In genomic region chr4:76198411-76199237, GRCh38 we compare ENCODE assay signal across 8 cellular contexts. TPM values are rescaled to one million over a fixed set of nuclear protein-coding genes. Genes with fewer than 3 reads are reported as not detected.
DNase-seq lines count a peak whose midpoint lies in the region; ATAC-seq, FAIRE-seq and TF ChIP-seq lines count a peak whose summit lies in the region.

No MANE protein-coding gene starts in this region.

- no peak overlapping the region for H2AFZ ChIP-seq in ACC112 (ENCODE audit: low read length, unreplicated experiment)
- no peak overlapping the region for H2AFZ ChIP-seq in fibroblast of lung (ENCODE audit: low read length)

- peaks cover 19% of the 10 kb centered on the region for H3K36me3 Mint-ChIP-seq in activated B cell treated with CpG ODN at 0.5 μM for 24 hours (ENCODE audit: low read depth)
- H3K36me3 Mint-ChIP-seq in immature natural killer cell: peaks cover 13 to 18% (median 14%) of the 10 kb centered on the region in 3 donors

- H3K4me3 Mint-ChIP-seq in activated B cell treated with CpG ODN at 0.5 μM for 24 hours: peak overlapping the region; percentile 1
- peak overlapping the region in 1 of 5 donors; percentile 3 for H3K4me3 Mint-ChIP-seq in immature natural killer cell

- TF ChIP-seq POLR2A in GM12892 (IDR thresholded peaks at IDR 0.05; ENCODE audit: low read depth, low read length): no peak

- no peak overlapping the region for H3K9ac ChIP-seq in fibroblast of lung (ENCODE audit: insufficient read depth, low read length)

- peaks cover 69% of the 10 kb centered on the region for H3K4me1 ChIP-seq in ACC112 (ENCODE audit: control insufficient read depth, insufficient read depth, low read length, unreplicated experiment)
- peaks cover 51% of the 10 kb centered on the region for H3K4me1 ChIP-seq in fibroblast of lung (ENCODE audit: control insufficient read depth, extremely low read depth, insufficient read depth, low read length)

- intact Hi-C loops in activated B cell treated with CpG ODN at 0.5 μM for 24 hours (cut with micrococcal nuclease): loop anchor here (1.0 to 5.0 kb wide), 3 partner anchors 15 to 299 kb away; partner anchors contain the start of genes NUP54 and SCARB2

- H3K9me3 Mint-ChIP-seq in activated B cell treated with CpG ODN at 0.5 μM for 24 hours (no peaks in the 10 kb centered on the region), immature natural killer cell (no peaks in the 10 kb centered on the region)

- H3K4me1 Mint-ChIP-seq in activated B cell treated with CpG ODN at 0.5 μM for 24 hours (peaks cover 58% of the 10 kb centered on the region), immature natural killer cell (peaks cover 32 to 34% of the 10 kb centered on the region in 2 donors)

- H3K79me2 ChIP-seq in ACC112 (ENCODE audit: control insufficient read depth, insufficient read depth, low read length, unreplicated experiment): peaks cover 86% of the 10 kb centered on the region
- H3K79me2 ChIP-seq in fibroblast of lung (ENCODE audit: control insufficient read depth, insufficient read depth, low read length): peaks cover 64% of the 10 kb centered on the region

- H3K27ac ChIP-seq in ACC112 (ENCODE audit: low read depth, low read length): peak overlapping the region; percentile 83
- peak overlapping the region; percentile 69 for H3K27ac ChIP-seq in fibroblast of lung (ENCODE audit: insufficient read depth, low read length)

- no peaks in the 10 kb centered on the region for H4K20me1 ChIP-seq in fibroblast of lung (ENCODE audit: control insufficient read depth, extremely low read depth, insufficient read depth, low read length)

- H3K27me3 Mint-ChIP-seq in activated B cell treated with CpG ODN at 0.5 μM for 24 hours: no peaks in the 10 kb centered on the region
- peaks cover 0 to 7% (median 3%) of the 10 kb centered on the region in 3 donors for H3K27me3 Mint-ChIP-seq in immature natural killer cell (ENCODE audit: low read depth in 3 of 3)

- FAIRE-seq in GM12892 (lab: Jason Lieb, UNC): peak; percentile 90

- H3K27me3 ChIP-seq in ACC112 (ENCODE audit: insufficient read depth, low read length) (no peaks in the 10 kb centered on the region), fibroblast of lung (ENCODE audit: control insufficient read depth, insufficient read depth, low read length) (no peaks in the 10 kb centered on the region)

- POLR2A ChIA-PET in activated B cell treated with CpG ODN at 0.5 μM for 24 hours (lab: Charles Lee): interaction anchor here (0.6 to 3.0 kb wide), 4 partner anchors 14 to 882 kb away, joined by 3 to 25 read pairs (median 4); partner anchors contain the start of genes NUP54 and SCARB2

- H3K9me3 ChIP-seq in fibroblast of lung (ENCODE audit: control insufficient read depth, insufficient read depth, low read depth, low read length): no peaks in the 10 kb centered on the region

- peak overlapping the region; percentile 59 for H3K4me2 ChIP-seq in fibroblast of lung (ENCODE audit: extremely low read depth, insufficient read depth, low read length)

- TF ChIP-seq CTCF in activated B cell treated with CpG ODN at 0.5 μM for 24 hours (IDR thresholded peaks at IDR 0.05): no peak
- TF ChIP-seq CTCF in fibroblast of lung (conservative IDR thresholded peaks at IDR 0.05 in 1 of 2, IDR thresholded peaks at IDR 0.05 in 1 of 2; ENCODE audit: low read depth in 1 of 2, low read length in 2 of 2): no peak
- no peak for TF ChIP-seq CTCF in omental fat pad (IDR thresholded peaks at IDR 0.05)

- peak; percentile 54 for ATAC-seq in HG02885 (IDR thresholded peaks at IDR 0.05; ENCODE audit: poor library complexity, unreplicated experiment)
- ATAC-seq in activated B cell treated with CpG ODN at 0.5 μM for 24 hours (ENCODE audit: low read depth): no peak
- peak; percentile 42 for ATAC-seq in omental fat pad (ENCODE audit: low FRiP score)

- peaks cover 11% of the 10 kb centered on the region; the same call in 1 of the 2 replicates for H3K36me3 ChIP-seq in ACC112 (ENCODE audit: insufficient read depth, low read length)
- H3K36me3 ChIP-seq in fibroblast of lung (ENCODE audit: control insufficient read depth, insufficient read depth, low read length): no peaks in the 10 kb centered on the region

- DNase-seq in GM12892 (ENCODE audit: insufficient read length) (no peak), NCI-H1930 (lab: John Stamatoyannopoulos, UW) (peak; percentile 12 to 60), activated B cell treated with CpG ODN at 0.5 μM for 24 hours (no peak), fibroblast of lung (ENCODE audit: low read depth in 2 of 2) (peak; percentile 93), omental fat pad (ENCODE audit: low spot score) (no peak), immature natural killer cell (no peak)

- peak overlapping the region; percentile 51 for H3K4me3 ChIP-seq in ACC112 (ENCODE audit: low read depth, low read length)
- H3K4me3 ChIP-seq in fibroblast of lung (replicated peaks in 1 of 4; ENCODE audit: control extremely low read depth in 1 of 4, insufficient read depth in 1 of 4, low read depth in 3 of 4, low read length in 4 of 4): peak overlapping the region in 2 of 4 experiments; percentile 27 to 33

- CTCF ChIA-PET in activated B cell treated with CpG ODN at 0.5 μM for 24 hours (lab: Charles Lee): interaction anchor here (2.4 to 4.5 kb wide), 2 partner anchors 11 to 19 kb away, joined by 10 to 26 read pairs; no protein-coding TSS in a partner anchor

- H3K27ac Mint-ChIP-seq in activated B cell treated with CpG ODN at 0.5 μM for 24 hours: peak overlapping the region; percentile 51
- H3K27ac Mint-ChIP-seq in immature natural killer cell: peak overlapping the region in 2 of 6 donors; percentile 78 to 83

RNA-seq across cellular contexts. Expression of gene SCARB2, which starts 15.0 kb away (rescaled TPM):
- 16.1 TPM for polyA plus RNA-seq in GM12892 (2012; ENCODE audit: missing spikeins)
- 17.2 and 21.8 TPM in 2 replicates for total RNA-seq in activated B cell treated with CpG ODN at 0.5 μM for 24 hours
- 266 and 365 TPM in 2 replicates for total RNA-seq in fibroblast of lung
- 149 and 195 TPM in 2 replicates for polyA plus RNA-seq in fibroblast of lung
- 134 and 143 TPM in 2 replicates for polyA plus RNA-seq in fibroblast of lung (2012)
- polyA minus RNA-seq in fibroblast of lung (ENCODE audit: low replicate concordance): 71.7 and 73.2 TPM in 2 replicates
- total RNA-seq in omental fat pad: 100 to 1,000 TPM; 106 to 174 (median 172) TPM
- polyA plus RNA-seq in immature natural killer cell: 10 to 100 TPM in 2 of 3 donors, 1 to 10 TPM in 1; 8.8 to 17.1 (median 16.4) TPM

RNA-seq across cellular contexts. Expression of gene NUP54, which starts 50.4 kb away (rescaled TPM):
- polyA plus RNA-seq in GM12892 (2012; ENCODE audit: missing spikeins): 33.5 TPM
- total RNA-seq in activated B cell treated with CpG ODN at 0.5 μM for 24 hours (48.1 and 58.9 TPM in 2 replicates), fibroblast of lung (55.5 and 70.6 TPM in 2 replicates), omental fat pad (10 to 100 TPM; 36.0 to 50.1 (median 39.3) TPM)
- polyA plus RNA-seq in fibroblast of lung (48.3 and 49.3 TPM in 2 replicates), immature natural killer cell (10 to 100 TPM; 33.0 to 39.2 (median 33.8) TPM)
- polyA plus RNA-seq in fibroblast of lung (2012): 24.7 and 25.3 TPM in 2 replicates
- polyA minus RNA-seq in fibroblast of lung (ENCODE audit: low replicate concordance): 1.1 and 9.5 TPM in 2 replicates

RNA-seq across cellular contexts. Expression of gene FAM47E, which starts 52.9 kb away (rescaled TPM):
- polyA plus RNA-seq in GM12892 (2012; ENCODE audit: missing spikeins): not detected
- total RNA-seq in activated B cell treated with CpG ODN at 0.5 μM for 24 hours (0.39 TPM in 1 of 2 replicates, not detected in the other), fibroblast of lung (0.99 and 1.0 TPM in 2 replicates), omental fat pad (1 to 10 TPM; 1.7 to 7.8 (median 3.1) TPM)
- polyA plus RNA-seq in fibroblast of lung (0.03 and 0.12 TPM in 2 replicates), immature natural killer cell (not detected)
- not detected in 2 replicates for polyA plus RNA-seq in fibroblast of lung (2012)
- not detected in 2 replicates for polyA minus RNA-seq in fibroblast of lung (ENCODE audit: low replicate concordance)

Comparison
In these comparisons a context has a peak if more than half of its experiments do, and no peak if none do; other contexts are left out.
1. DNase-seq: peak in NCI-H1930 (2 of 2) and fibroblast of lung (2 of 2); none in GM12892 (single experiment), activated B cell treated with CpG ODN at 0.5 μM for 24 hours (single experiment), omental fat pad (single experiment) and immature natural killer cell (0 of 3).